8 cellular contexts compared by ENCODE assay signal in the genomic region with DNA sequence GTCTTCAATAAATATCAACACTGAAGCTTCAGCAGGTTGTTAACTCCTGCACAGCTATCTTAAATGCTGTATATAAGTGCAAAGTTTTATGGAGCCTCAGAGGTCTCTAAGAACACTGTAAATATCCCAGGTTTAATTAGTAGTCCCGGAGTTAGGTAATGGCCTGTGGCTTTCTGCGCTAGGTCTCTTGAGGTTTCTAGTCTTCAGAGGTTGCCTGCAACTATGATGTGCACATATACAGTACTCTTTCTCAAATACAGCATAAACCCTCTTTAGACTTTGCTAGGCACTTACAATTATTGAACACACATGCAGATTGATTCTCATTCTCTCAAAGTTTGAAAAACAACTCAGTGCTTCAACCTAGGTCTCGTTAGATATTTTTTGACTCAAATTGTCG. TPM values are rescaled to one million over a fixed set of nuclear protein-coding genes. Genes with fewer than 3 reads are reported as not detected.
A peak's percentile ranks its signal among the peaks of the same experiment; 100 is the strongest.
DNase-seq lines count a peak whose midpoint lies in the region; TF ChIP-seq lines count a peak whose summit lies in the region.

No MANE protein-coding gene starts in this region.

- no peaks in the 10 kb centered on the region for H3K9me3 Mint-ChIP-seq in Calu3 (ENCODE audit: low read depth, unreplicated experiment)
- no peaks in the 10 kb centered on the region for H3K9me3 Mint-ChIP-seq in dendritic cell treated with granulocyte-macrophage colony-stimulating factor and Interleukin-4, amounts not matched to agents 40 ng/mL and 50 ng/mL, for 4 days

- no peaks in the 10 kb centered on the region for H3K36me3 ChIP-seq in neutrophil

- H3K27me3 Mint-ChIP-seq in Calu3 (ENCODE audit: unreplicated experiment) = no peaks in the 10 kb centered on the region
- H3K27me3 Mint-ChIP-seq in dendritic cell treated with granulocyte-macrophage colony-stimulating factor and Interleukin-4, amounts not matched to agents 40 ng/mL and 50 ng/mL, for 4 days = no peaks in the 10 kb centered on the region

- no peaks in the 10 kb centered on the region for H3K27me3 ChIP-seq in neutrophil

- peak overlapping the region; percentile 92 to 96 for H3K4me3 ChIP-seq in neutrophil (ENCODE audit: low read depth in 1 of 2, low read length in 1 of 2)

- peaks cover 48% of the 10 kb centered on the region for H3K36me3 Mint-ChIP-seq in Calu3 (ENCODE audit: insufficient read depth, unreplicated experiment)
- H3K36me3 Mint-ChIP-seq in dendritic cell treated with granulocyte-macrophage colony-stimulating factor and Interleukin-4, amounts not matched to agents 40 ng/mL and 50 ng/mL, for 4 days (ENCODE audit: low read depth) = peaks cover 38% of the 10 kb centered on the region

- H3K4me1 ChIP-seq in neutrophil (ENCODE audit: control insufficient read depth in 1 of 2, insufficient read depth in 1 of 2, low read depth in 1 of 2, low read length in 1 of 2) = peaks cover 19 to 24% of the 10 kb centered on the region in 2 experiments

- TF ChIP-seq CTCF in Calu3 (IDR thresholded peaks at IDR 0.05; ENCODE audit: unreplicated experiment) (no peak), neutrophil (IDR thresholded peaks at IDR 0.05) (no peak)

- intact Hi-C loops in Calu3 (cut with micrococcal nuclease; ENCODE audit: unreplicated experiment) = loop anchor here (2.0 to 5.0 kb wide), 3 partner anchors 251 to 691 kb away; no protein-coding TSS in a partner anchor
- intact Hi-C loops in dendritic cell treated with granulocyte-macrophage colony-stimulating factor and Interleukin-4, amounts not matched to agents 40 ng/mL and 50 ng/mL, for 4 days (cut with micrococcal nuclease) = loop anchor here (5.0 kb wide), 2 partner anchors 256 to 691 kb away; no protein-coding TSS in a partner anchor

- peak overlapping the region; percentile 92 for H3K4me3 Mint-ChIP-seq in Calu3 (ENCODE audit: low read depth, unreplicated experiment)
- no peak overlapping the region for H3K4me3 Mint-ChIP-seq in dendritic cell treated with granulocyte-macrophage colony-stimulating factor and Interleukin-4, amounts not matched to agents 40 ng/mL and 50 ng/mL, for 4 days

- no TSS peak for BruUV-seq in Calu3 (replicated peaks; lab: Mats Ljungman, UMichigan)

- CTCF ChIA-PET in Calu3 (lab: Charles Lee) = interaction anchor here (1.6 to 1.9 kb wide), 2 partner anchors 15 to 253 kb away, joined by 4 to 6 read pairs; no protein-coding TSS in a partner anchor

- no peaks in the 10 kb centered on the region for H3K9me3 ChIP-seq in neutrophil

- in situ Hi-C loops in ACHN (cut with HindIII; ENCODE audit: low pct_ligation_motif_present, low pct_unique_long_range_greater_than_20kb, low sequenced_read_pairs) = loop anchor here (25.0 kb wide), 1 partner anchor 701 kb away; no protein-coding TSS in a partner anchor

- peaks cover 17% of the 10 kb centered on the region for H3K4me1 Mint-ChIP-seq in Calu3 (ENCODE audit: low read depth, unreplicated experiment)
- H3K4me1 Mint-ChIP-seq in dendritic cell treated with granulocyte-macrophage colony-stimulating factor and Interleukin-4, amounts not matched to agents 40 ng/mL and 50 ng/mL, for 4 days (ENCODE audit: low read depth) = peaks cover 28% of the 10 kb centered on the region

- DNase-seq in Calu3 = no peak
- DNase-seq in MV-4-11 (lab: John Stamatoyannopoulos, UW) = peak; percentile 29
- DNase-seq in ACHN = no peak
- DNase-seq in stimulated activated CD4-positive, alpha-beta T cell treated with anti-CD3 and anti-CD28 coated beads, Interleukin-2, amount 100 ng/mL, for 48 hours = no peak
- no peak for DNase-seq in DMS 273 treated with DMSO at 0.1 percent for 48 hours (lab: John Stamatoyannopoulos, UW)
- no peak for DNase-seq in DMS114 treated with DMSO at 0.1 percent for 48 hours (lab: John Stamatoyannopoulos, UW; ENCODE audit: unreplicated experiment)

- peak overlapping the region; percentile 98 for H3K27ac ChIP-seq in neutrophil

- peak overlapping the region; percentile 76 for H3K27ac Mint-ChIP-seq in Calu3 (ENCODE audit: unreplicated experiment)
- H3K27ac Mint-ChIP-seq in dendritic cell treated with granulocyte-macrophage colony-stimulating factor and Interleukin-4, amounts not matched to agents 40 ng/mL and 50 ng/mL, for 4 days = peak overlapping the region; percentile 96

RNA-seq across cellular contexts. Expression of gene KLLN, which starts 2.3 kb away (rescaled TPM):
- total RNA-seq in Calu3 (2022) = 0.52 and 0.81 TPM in 2 replicates

RNA-seq across cellular contexts. Expression of gene PTEN, which starts 2.4 kb away (rescaled TPM):
- total RNA-seq in Calu3 (2022) = 44.6 and 46.8 TPM in 2 replicates

RNA-seq across cellular contexts. Expression of gene ATAD1, which starts 43.0 kb away (rescaled TPM):
- total RNA-seq in Calu3 (2022) = 30.4 and 31.0 TPM in 2 replicates
